In the genomic region with DNA sequence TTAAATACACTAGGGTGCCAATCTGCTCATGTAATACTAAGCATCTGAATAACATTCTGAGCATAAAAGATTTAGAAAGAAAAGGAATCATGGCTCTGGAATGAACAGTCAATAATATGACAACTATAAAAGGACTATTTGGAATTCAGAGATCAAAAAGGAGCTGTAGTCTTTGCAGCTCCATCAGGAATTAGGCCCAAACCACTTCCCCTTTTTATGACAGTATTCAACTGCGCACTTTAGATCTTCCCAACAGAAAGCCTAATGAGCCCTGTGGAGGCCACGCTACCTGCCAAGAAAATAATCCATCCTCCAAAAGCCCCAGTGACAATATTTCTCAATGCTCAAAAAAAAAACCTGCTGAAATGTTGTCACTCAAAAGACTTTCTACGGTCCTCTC, we compare ENCODE assay signal across 20 cellular contexts.
"Had no signal": no experiment of that assay in that cellular context is flagged by ENCODE, and none has a peak within 500 bp of the region (broad histone marks: within the 10 kb centered on the region; RNA-seq: fewer than 3 reads in every experiment).

No MANE protein-coding gene starts in this region.

- ATAC-seq: effector memory CD8-positive, alpha-beta T cell; gastroesophageal sphincter; left cardiac atrium; psoas muscle; right lobe of liver; stimulated activated effector memory CD8-positive, alpha-beta T cell treated with anti-CD3 and anti-CD28 coated beads, Interleukin-12 subunit alpha, Interleukin-12 subunit beta, amount 100 ng/mL, for 72 hours; stimulated activated naive CD8-positive, alpha-beta T cell treated with anti-CD3 and anti-CD28 coated beads, Interleukin-15, Interleukin-2, amounts not matched to agents 100 U/mL and 50 U/mL, for 24 hours had no signal

- DNase-seq: effector memory CD8-positive, alpha-beta T cell; foreskin fibroblast; glutamatergic neuron; kidney; left cardiac atrium; left ventricle myocardium inferior; mesenchymal stem cell; naive B cell; nephron progenitor cell; psoas muscle; retina; right lobe of liver; stimulated activated CD4-positive, alpha-beta T cell treated with anti-CD3 and anti-CD28 coated beads, Interleukin-4, amount 100 ng/mL, for 1 hour; stimulated activated CD8-positive, alpha-beta memory T cell treated with anti-CD3 and anti-CD28 coated beads, Interleukin-4, amount 100 ng/mL, for 48 hours; stimulated activated naive CD8-positive, alpha-beta T cell treated with anti-CD3 and anti-CD28 coated beads, Interleukin-15, Interleukin-2, amounts not matched to agents 100 U/mL and 50 U/mL, for 24 hours; thyroid gland; upper lobe of left lung; uterus had no signal
